22 cellular contexts compared by ENCODE assay signal in the genomic region with DNA sequence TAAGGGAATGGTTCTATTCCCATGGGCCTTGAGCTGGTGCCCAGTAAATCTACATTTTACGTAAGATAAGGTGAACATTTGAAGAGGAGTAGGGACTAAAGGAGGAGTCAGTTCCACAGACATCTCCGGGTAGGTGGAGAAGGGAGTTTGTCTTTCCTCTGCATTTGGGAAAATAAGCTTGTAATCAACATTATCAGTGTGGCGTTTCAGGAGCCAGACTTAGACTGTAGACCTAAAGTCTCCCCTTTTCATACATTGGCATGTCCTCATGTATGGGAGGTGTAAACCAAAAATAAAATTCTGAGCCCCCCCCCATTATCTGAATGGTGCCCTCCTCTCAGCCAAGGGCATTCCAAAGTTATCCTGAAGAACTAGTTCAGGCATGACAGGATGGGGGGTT. TPM values are rescaled to one million over a fixed set of nuclear protein-coding genes. Genes with fewer than 3 reads are reported as not detected.
A peak's percentile ranks its signal among the peaks of the same experiment; 100 is the strongest.
DNase-seq lines count a peak whose midpoint lies in the region; ATAC-seq and TF ChIP-seq lines count a peak whose summit lies in the region.
"Had no signal": no experiment of that assay in that cellular context is flagged by ENCODE, and none has a peak within 500 bp of the region (broad histone marks: within the 10 kb centered on the region; RNA-seq: fewer than 3 reads in every experiment).

No MANE protein-coding gene starts in this region.

- POLR2A ChIA-PET in Caco-2 (lab: Charles Lee), result interaction anchor here (0.5 kb wide), 1 partner anchor 27 kb away, joined by 4 read pairs; no protein-coding TSS in a partner anchor

- no peak for DNase-seq in Caco-2
- DNase-seq in WERI-Rb-1, result no peak
- no peak for DNase-seq in immature natural killer cell
- no peak for DNase-seq in progenitor cell of endocrine pancreas (ENCODE audit: low spot score, unreplicated experiment)
- no peak for DNase-seq in breast epithelium (ENCODE audit: low spot score in 2 of 2)
- DNase-seq in stimulated activated naive B cell treated with anti-CD40 and anti-IgM and Interleukin-4, amounts not matched to agents 10 μg/mL and 1 μg/mL and 100 μg/mL, for 72 hours, result no peak
- DNase-seq: activated CD4-positive, alpha-beta T cell treated with anti-CD3 and anti-CD28 coated beads, Interleukin-2, amount 10 ng/mL, durations not matched to agents 24 days and 14 days; activated CD8-positive, alpha-beta memory T cell treated with anti-CD3 and anti-CD28 coated beads for 24 hours; activated naive CD4-positive, alpha-beta T cell treated with anti-CD3 and anti-CD28 coated beads, Interleukin-2, amount 50 U/mL, for 16 hours; activated T-cell treated with anti-CD3 and anti-CD28 coated beads for 4 hours; brain microvascular endothelial cell; left colon; midbrain; naive B cell; NCI-H1048; occipital lobe; SHP77 treated with DMSO at 0.1 percent for 48 hours; stimulated activated naive CD4-positive, alpha-beta T cell had no signal

- H3K4me3 Mint-ChIP-seq in Caco-2 (ENCODE audit: unreplicated experiment) (no peak overlapping the region), immature natural killer cell (no peak overlapping the region), progenitor cell of endocrine pancreas (ENCODE audit: low read depth) (no peak overlapping the region)
- H3K4me3 Mint-ChIP-seq in stimulated activated naive B cell treated with anti-CD40 and anti-IgM and Interleukin-4, amounts not matched to agents 10 μg/mL and 1 μg/mL and 100 μg/mL, for 72 hours, result no peak overlapping the region
- H3K4me3 Mint-ChIP-seq: activated CD4-positive, alpha-beta T cell treated with anti-CD3 and anti-CD28 coated beads, Interleukin-2, amount 10 ng/mL, durations not matched to agents 24 days and 14 days had no signal

- no TSS peak for BruUV-seq in Caco-2 (replicated peaks; lab: Mats Ljungman, UMichigan)

- no peak overlapping the region for H3K4me3 ChIP-seq in Caco-2 (ENCODE audit: low read depth, low read length)
- H3K4me3 ChIP-seq in WERI-Rb-1 (ENCODE audit: low read depth, low read length), result no peak overlapping the region; the same call in 1 of the 2 replicates
- H3K4me3 ChIP-seq in breast epithelium, result no peak overlapping the region
- H3K4me3 ChIP-seq: BLaER1 had no signal

- no peaks in the 10 kb centered on the region for H3K9me3 ChIP-seq in Caco-2
- H3K9me3 ChIP-seq in WERI-Rb-1 (ENCODE audit: severe bottlenecking), result no peaks in the 10 kb centered on the region
- H3K9me3 ChIP-seq in breast epithelium, result no peaks in the 10 kb centered on the region
- H3K9me3 ChIP-seq: BLaER1 had no signal

- CTCF ChIA-PET in Caco-2 (lab: Charles Lee), result no interaction called here

- peaks cover 70% of the 10 kb centered on the region for H3K4me1 ChIP-seq in Caco-2
- H3K4me1 ChIP-seq in breast epithelium, result no peaks in the 10 kb centered on the region

- peaks cover 52% of the 10 kb centered on the region for H3K4me1 Mint-ChIP-seq in Caco-2 (ENCODE audit: low read depth, unreplicated experiment)
- H3K4me1 Mint-ChIP-seq in immature natural killer cell, result peaks cover 55 to 64% of the 10 kb centered on the region in 2 donors
- peaks cover 57% of the 10 kb centered on the region for H3K4me1 Mint-ChIP-seq in progenitor cell of endocrine pancreas (ENCODE audit: low read depth)
- H3K4me1 Mint-ChIP-seq in stimulated activated naive B cell treated with anti-CD40 and anti-IgM and Interleukin-4, amounts not matched to agents 10 μg/mL and 1 μg/mL and 100 μg/mL, for 72 hours, result peaks cover 4 to 7% of the 10 kb centered on the region in 2 donors

- H3K27me3 ChIP-seq in Caco-2 (replicated peaks; ENCODE audit: control insufficient read depth, insufficient read depth, low read length) (no peaks in the 10 kb centered on the region), WERI-Rb-1 (ENCODE audit: insufficient read depth, low read depth, severe bottlenecking) (no peaks in the 10 kb centered on the region), breast epithelium (no peaks in the 10 kb centered on the region)
- H3K27me3 ChIP-seq: BLaER1, brain microvascular endothelial cell had no signal

- H3K36me3 Mint-ChIP-seq in Caco-2 (ENCODE audit: insufficient read depth, unreplicated experiment) (peaks cover 20% of the 10 kb centered on the region), immature natural killer cell (no peaks in the 10 kb centered on the region), progenitor cell of endocrine pancreas (ENCODE audit: insufficient read depth) (peaks cover 8% of the 10 kb centered on the region)
- H3K36me3 Mint-ChIP-seq in stimulated activated naive B cell treated with anti-CD40 and anti-IgM and Interleukin-4, amounts not matched to agents 10 μg/mL and 1 μg/mL and 100 μg/mL, for 72 hours, result no peaks in the 10 kb centered on the region
- H3K36me3 Mint-ChIP-seq: naive B cell had no signal

- ATAC-seq in HG03135 (IDR thresholded peaks at IDR 0.05; ENCODE audit: unreplicated experiment), result no peak
- no peak for ATAC-seq in stimulated activated naive B cell treated with anti-CD40 and anti-IgM and Interleukin-4, amounts not matched to agents 10 μg/mL and 1 μg/mL and 100 μg/mL, for 72 hours (replicated peaks)
- ATAC-seq: HCT116, left colon had no signal

- H3K27ac Mint-ChIP-seq in Caco-2 (ENCODE audit: unreplicated experiment) (peak overlapping the region; percentile 10), immature natural killer cell (peak overlapping the region in 5 of 6 donors; percentile 20 to 75 (median 70)), progenitor cell of endocrine pancreas (peak overlapping the region; percentile 89)
- no peak overlapping the region for H3K27ac Mint-ChIP-seq in stimulated activated naive B cell treated with anti-CD40 and anti-IgM and Interleukin-4, amounts not matched to agents 10 μg/mL and 1 μg/mL and 100 μg/mL, for 72 hours
- H3K27ac Mint-ChIP-seq: activated CD4-positive, alpha-beta T cell treated with anti-CD3 and anti-CD28 coated beads, Interleukin-2, amount 10 ng/mL, durations not matched to agents 24 days and 14 days; activated T-helper 2 cell treated with anti-CD3 and anti-CD28 coated beads, Interferon-gamma antibody, Interleukin-2, Interleukin-4, amounts not matched to agents 10 μg/mL and 5 μg/mL and 100 μg/mL, durations not matched to agents 14 hours and 24 hours and 36 hours had no signal

- H3K27me3 Mint-ChIP-seq in Caco-2 (ENCODE audit: insufficient read depth, unreplicated experiment), result no peaks in the 10 kb centered on the region
- peaks cover 3 to 7% (median 6%) of the 10 kb centered on the region in 3 donors for H3K27me3 Mint-ChIP-seq in immature natural killer cell (ENCODE audit: low read depth in 3 of 3)
- H3K27me3 Mint-ChIP-seq in progenitor cell of endocrine pancreas, result no peaks in the 10 kb centered on the region
- peaks cover 7 to 10% of the 10 kb centered on the region in 2 donors for H3K27me3 Mint-ChIP-seq in stimulated activated naive B cell treated with anti-CD40 and anti-IgM and Interleukin-4, amounts not matched to agents 10 μg/mL and 1 μg/mL and 100 μg/mL, for 72 hours
- H3K27me3 Mint-ChIP-seq: activated CD4-positive, alpha-beta T cell treated with anti-CD3 and anti-CD28 coated beads, Interleukin-2, amount 10 ng/mL, durations not matched to agents 24 days and 14 days had no signal

- H3K27ac ChIP-seq in WERI-Rb-1 (peak overlapping the region; percentile 89), breast epithelium (peak overlapping the region in 1 of 2 donors; percentile 19)
- H3K27ac ChIP-seq: BLaER1, brain microvascular endothelial cell had no signal

- no peak for TF ChIP-seq POLR2A in breast epithelium (IDR thresholded peaks at IDR 0.05)

- H3K9me3 Mint-ChIP-seq in Caco-2 (ENCODE audit: unreplicated experiment), result no peaks in the 10 kb centered on the region
- H3K9me3 Mint-ChIP-seq in immature natural killer cell, result peaks cover 0 to 5% (median 0%) of the 10 kb centered on the region in 6 donors
- H3K9me3 Mint-ChIP-seq in progenitor cell of endocrine pancreas (ENCODE audit: low read depth), result no peaks in the 10 kb centered on the region
- no peaks in the 10 kb centered on the region for H3K9me3 Mint-ChIP-seq in stimulated activated naive B cell treated with anti-CD40 and anti-IgM and Interleukin-4, amounts not matched to agents 10 μg/mL and 1 μg/mL and 100 μg/mL, for 72 hours
- H3K9me3 Mint-ChIP-seq: activated CD4-positive, alpha-beta T cell treated with anti-CD3 and anti-CD28 coated beads, Interleukin-2, amount 10 ng/mL, durations not matched to agents 24 days and 14 days; activated T-helper 2 cell treated with anti-CD3 and anti-CD28 coated beads, Interferon-gamma antibody, Interleukin-2, Interleukin-4, amounts not matched to agents 10 μg/mL and 5 μg/mL and 100 μg/mL, durations not matched to agents 14 hours and 24 hours and 36 hours; naive B cell had no signal

- H3K36me3 ChIP-seq in Caco-2 (ENCODE audit: control insufficient read depth, insufficient read depth, low read length), result no peaks in the 10 kb centered on the region
- H3K36me3 ChIP-seq in WERI-Rb-1, result peaks cover 8% of the 10 kb centered on the region; the same call in 1 of the 2 replicates
- no peaks in the 10 kb centered on the region for H3K36me3 ChIP-seq in breast epithelium
- H3K36me3 ChIP-seq: BLaER1, brain microvascular endothelial cell had no signal

- TF ChIP-seq CTCF in Caco-2 (IDR thresholded peaks at IDR 0.05; ENCODE audit: insufficient read depth in 1 of 2, low read depth in 1 of 2, low read length in 1 of 2, severe bottlenecking in 1 of 2, unreplicated experiment in 1 of 2), result no peak
- no peak for TF ChIP-seq CTCF in WERI-Rb-1 (IDR thresholded peaks at IDR 0.05; ENCODE audit: low read depth, low read length)
- no peak for TF ChIP-seq CTCF in progenitor cell of endocrine pancreas (IDR thresholded peaks at IDR 0.05; ENCODE audit: unreplicated experiment)
- TF ChIP-seq CTCF in breast epithelium (IDR thresholded peaks at IDR 0.05), result no peak

- intact Hi-C loops in Caco-2 (cut with micrococcal nuclease; ENCODE audit: unreplicated experiment) (no loop called here), breast epithelium (cut with DNase I; ENCODE audit: low total_unique reads) (no loop called here)

RNA-seq across cellular contexts. Expression of a gene that starts 40.2 kb away (rescaled TPM):
- 11.2 and 13.6 TPM in 2 replicates for total RNA-seq in Caco-2 (2022)
- polyA plus RNA-seq in immature natural killer cell, result under 1 TPM in 2 of 3 donors, not detected in 1; 0.19 to 0.77 TPM
- total RNA-seq in progenitor cell of endocrine pancreas, result 114 and 125 TPM in 2 replicates
- total RNA-seq in breast epithelium, result 10 to 100 TPM in 2 of 3 donors, 1 to 10 TPM in 1; 6.9 to 15.5 (median 12.8) TPM
